9 cellular contexts compared by ENCODE assay signal in genomic region chr5:152271420-152271819, GRCh38.
DNase-seq lines count a peak whose midpoint lies in the region; ATAC-seq and TF ChIP-seq lines count a peak whose summit lies in the region.
"Had no signal": no experiment of that assay in that cellular context is flagged by ENCODE, and none has a peak within 500 bp of the region (broad histone marks: within the 10 kb centered on the region; RNA-seq: fewer than 3 reads in every experiment).

No MANE protein-coding gene starts in this region.

- no peaks in the 10 kb centered on the region for H3K9me3 ChIP-seq in testis

- H3K27ac Mint-ChIP-seq in stimulated activated naive CD8-positive, alpha-beta T cell treated with anti-CD3 and anti-CD28 coated beads, Interleukin-15, amount 100 ng/mL, for 72 hours, result no peak overlapping the region
- H3K27ac Mint-ChIP-seq: CD4-positive, CD25-positive, alpha-beta regulatory T cell had no signal

- peak; percentile 68 for DNase-seq in NCI-H82 (lab: John Stamatoyannopoulos, UW)
- no peak for DNase-seq in NCI-H82 treated with DMSO at 0.1 percent for 48 hours (lab: John Stamatoyannopoulos, UW; ENCODE audit: unreplicated experiment)
- DNase-seq in NCI-H526 (lab: John Stamatoyannopoulos, UW), result peak; percentile 35 to 71
- peak; percentile 10 for DNase-seq in foreskin melanocyte
- DNase-seq in testis, result peak; percentile 41
- DNase-seq in stimulated activated naive CD8-positive, alpha-beta T cell treated with anti-CD3 and anti-CD28 coated beads, Interleukin-15, amount 100 ng/mL, for 72 hours, result no peak
- no peak for DNase-seq in hepatic stellate cell (ENCODE audit: low spot score)
- DNase-seq: CD4-positive, CD25-positive, alpha-beta regulatory T cell had no signal

- no peak for ATAC-seq in stimulated activated naive CD8-positive, alpha-beta T cell treated with anti-CD3 and anti-CD28 coated beads, Interleukin-15, amount 100 ng/mL, for 72 hours
- ATAC-seq in HG02759 (IDR thresholded peaks at IDR 0.05; ENCODE audit: unreplicated experiment), result no peak

- intact Hi-C loops in testis (cut with DNase I; ENCODE audit: low total_unique reads), result no loop called here

- H3K4me1 ChIP-seq in testis, result no peaks in the 10 kb centered on the region

- no peak overlapping the region for H3K4me3 ChIP-seq in testis

- no peaks in the 10 kb centered on the region for H3K27me3 ChIP-seq in testis

- TF ChIP-seq CTCF in testis (IDR thresholded peaks at IDR 0.05), result peak in 1 of 3 experiments; percentile 23

- no peak for TF ChIP-seq POLR2A in testis (IDR thresholded peaks at IDR 0.05)

- H3K4me1 Mint-ChIP-seq in stimulated activated naive CD8-positive, alpha-beta T cell treated with anti-CD3 and anti-CD28 coated beads, Interleukin-15, amount 100 ng/mL, for 72 hours, result no peaks in the 10 kb centered on the region
- H3K4me1 Mint-ChIP-seq: CD4-positive, CD25-positive, alpha-beta regulatory T cell had no signal

- H3K9me3 Mint-ChIP-seq in stimulated activated naive CD8-positive, alpha-beta T cell treated with anti-CD3 and anti-CD28 coated beads, Interleukin-15, amount 100 ng/mL, for 72 hours, result no peaks in the 10 kb centered on the region

- H3K27me3 Mint-ChIP-seq in stimulated activated naive CD8-positive, alpha-beta T cell treated with anti-CD3 and anti-CD28 coated beads, Interleukin-15, amount 100 ng/mL, for 72 hours, result no peaks in the 10 kb centered on the region
- H3K27me3 Mint-ChIP-seq: CD4-positive, CD25-positive, alpha-beta regulatory T cell had no signal

- H3K27ac ChIP-seq in testis, result no peak overlapping the region

- 53 to 58% methylated on average over 5 of the region's 5 CpGs for WGBS in testis, 2 donors

- no peak overlapping the region for H3K4me3 Mint-ChIP-seq in stimulated activated naive CD8-positive, alpha-beta T cell treated with anti-CD3 and anti-CD28 coated beads, Interleukin-15, amount 100 ng/mL, for 72 hours
- H3K4me3 Mint-ChIP-seq: CD4-positive, CD25-positive, alpha-beta regulatory T cell had no signal

- no peaks in the 10 kb centered on the region for H3K36me3 ChIP-seq in testis (ENCODE audit: low read depth, missing control alignments)

Comparison
In these comparisons a context has a peak if more than half of its experiments do, and no peak if none do; other contexts are left out.
1. DNase-seq: peak in NCI-H82 (single experiment), NCI-H526 (2 of 2), foreskin melanocyte (single experiment) and testis (single experiment); none in NCI-H82 treated with DMSO at 0.1 percent for 48 hours (single experiment), stimulated activated naive CD8-positive, alpha-beta T cell treated with anti-CD3 and anti-CD28 coated beads, Interleukin-15, amount 100 ng/mL, for 72 hours (0 of 2) and hepatic stellate cell (single experiment).